21 cellular contexts compared by ENCODE assay signal in the genomic region with DNA sequence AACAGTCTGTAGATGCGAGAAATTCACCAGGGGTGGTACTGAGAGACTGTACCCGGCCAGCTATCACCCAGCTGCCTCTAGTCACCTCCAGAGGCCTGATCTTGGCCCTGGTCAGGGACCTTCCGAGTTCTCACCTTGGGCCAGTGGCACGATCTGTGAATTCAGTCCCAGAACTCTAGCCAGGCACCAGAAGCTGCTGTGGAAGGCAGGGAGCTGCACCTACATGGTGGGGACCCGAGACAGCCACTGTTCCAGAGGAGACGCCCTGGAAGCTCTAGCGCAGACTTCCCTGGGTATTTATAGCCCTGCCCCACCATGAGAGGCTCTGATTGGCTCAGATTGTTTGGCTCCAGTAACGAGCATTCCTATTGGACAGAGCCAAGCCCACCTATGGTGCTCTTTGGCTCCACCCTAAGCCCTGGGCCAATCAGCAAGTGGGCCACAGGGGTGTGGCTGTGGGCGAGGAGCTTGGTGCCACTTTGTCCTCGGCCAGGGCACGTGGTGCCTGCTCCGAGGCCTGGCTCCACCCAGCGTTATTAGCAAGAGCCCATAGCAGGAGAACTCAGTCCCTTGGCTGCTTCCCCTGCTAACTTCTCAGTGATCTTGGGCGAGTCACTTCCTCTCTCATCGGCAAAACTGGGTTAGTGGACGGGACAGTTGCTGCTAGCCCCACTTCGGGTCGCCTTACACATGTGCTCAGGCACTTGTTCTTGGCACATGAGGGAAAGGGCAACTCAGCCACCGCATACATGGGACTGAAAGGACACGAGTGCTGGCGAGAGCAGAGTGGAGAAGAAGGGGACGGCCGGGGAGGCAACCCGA.
DNase-seq lines count a peak whose midpoint lies in the region; ATAC-seq, FAIRE-seq and TF ChIP-seq lines count a peak whose summit lies in the region.
"Had no signal": no experiment of that assay in that cellular context is flagged by ENCODE, and none has a peak within 500 bp of the region (broad histone marks: within the 10 kb centered on the region; RNA-seq: fewer than 3 reads in every experiment).

No MANE protein-coding gene starts in this region.

- H3K9ac ChIP-seq in GM12878 (ENCODE audit: control insufficient read depth, insufficient read depth, low read length): no peak overlapping the region

- peak overlapping the region; percentile 25; the same call in 1 of the 2 replicates for H2AFZ ChIP-seq in GM12878 (ENCODE audit: control insufficient read depth, low read depth, low read length)

- H3K4me3 ChIP-seq in GM12878: no peak overlapping the region
- no peak overlapping the region for H3K4me3 ChIP-seq in uterus
- H3K4me3 ChIP-seq: prostate gland had no signal

- SMC1A ChIA-PET in GM12878 (lab: Charles Lee; ENCODE audit: uncharacterized antibody, unreplicated experiment): no interaction called here

- no peaks in the 10 kb centered on the region for H3K36me3 Mint-ChIP-seq in activated T-cell treated with anti-CD3 and anti-CD28 coated beads, Interleukin-2, amount 50 U/mL, for 72 hours (ENCODE audit: insufficient read depth in 2 of 2)
- H3K36me3 Mint-ChIP-seq: CD8-positive, alpha-beta T cell; naive B cell had no signal

- no peaks in the 10 kb centered on the region for H3K27me3 Mint-ChIP-seq in activated T-cell treated with anti-CD3 and anti-CD28 coated beads, Interleukin-2, amount 50 U/mL, for 72 hours (ENCODE audit: low read depth)

- TF ChIP-seq POLR2A in GM12878 (IDR thresholded peaks at IDR 0.05; ENCODE audit: low read depth, low read length) (peak; percentile 48), uterus (IDR thresholded peaks at IDR 0.05) (no peak)

- intact Hi-C loops in GM12878 (cut with micrococcal nuclease; ENCODE audit: unreplicated experiment): no loop called here
- intact Hi-C loops in uterus (cut with DNase I; ENCODE audit: low total_unique reads): no loop called here

- RAD21 ChIA-PET in GM12878 (lab: Charles Lee; ENCODE audit: unreplicated experiment): no interaction called here

- H3K4me1 ChIP-seq in GM12878 (ENCODE audit: control insufficient read depth, insufficient read depth, low read length) (no peaks in the 10 kb centered on the region), uterus (no peaks in the 10 kb centered on the region)
- H3K4me1 ChIP-seq: prostate gland had no signal

- no peak for TF ChIP-seq RAD21 in GM12878 (IDR thresholded peaks at IDR 0.05; ENCODE audit: insufficient read depth, low read depth, low read length)

- no peaks in the 10 kb centered on the region for H4K20me1 ChIP-seq in GM12878 (ENCODE audit: control insufficient read depth, insufficient read depth)

- POLR2A ChIA-PET in GM12878 (lab: Charles Lee): no interaction called here

- no TSS peak for BruUV-seq in GM12878 (replicated peaks; lab: Mats Ljungman, UMichigan)

- FAIRE-seq in GM12878 (lab: Jason Lieb, UNC): no peak
- FAIRE-seq: astrocyte, GM12891, urothelium cell line had no signal

- in situ Hi-C loops in GM12878 (cut with MboI): no loop called here

- TF ChIP-seq CTCF in GM12878 (IDR thresholded peaks at IDR 0.05 in 2 of 3, conservative IDR thresholded peaks at IDR 0.05 in 1 of 3; ENCODE audit: control insufficient read depth in 2 of 3, extremely low read depth in 1 of 3, insufficient read depth in 1 of 3, low read depth in 3 of 3, low read length in 3 of 3) (no peak), uterus (IDR thresholded peaks at IDR 0.05) (no peak)

- ATAC-seq in activated T-cell treated with anti-CD3 and anti-CD28 coated beads, Interleukin-2, amount 50 U/mL, for 72 hours (replicated peaks in 1 of 2): no peak
- ATAC-seq in GM12878: peak; percentile 46
- peak; percentile 20 for ATAC-seq in stimulated activated naive CD8-positive, alpha-beta T cell treated with anti-CD3 and anti-CD28 coated beads, Interleukin-15, Interleukin-2, amounts not matched to agents 100 U/mL and 50 U/mL, for 24 hours
- no peak for ATAC-seq in GM18873 (IDR thresholded peaks at IDR 0.05; ENCODE audit: low FRiP score, unreplicated experiment)
- ATAC-seq: CD8-positive, alpha-beta T cell had no signal

- no peak for TF ChIP-seq EP300 in GM12878 (IDR thresholded peaks at IDR 0.05; ENCODE audit: borderline replicate concordance in 1 of 2, control insufficient read depth in 1 of 2, low read depth in 2 of 2, low read length in 2 of 2)

- no peaks in the 10 kb centered on the region for H3K4me1 Mint-ChIP-seq in activated T-cell treated with anti-CD3 and anti-CD28 coated beads, Interleukin-2, amount 50 U/mL, for 72 hours (ENCODE audit: low read depth)
- H3K4me1 Mint-ChIP-seq: naive B cell had no signal

- no peaks in the 10 kb centered on the region for H3K9me3 ChIP-seq in GM12878 (replicated peaks; ENCODE audit: control insufficient read depth, insufficient read depth, low read length)
- H3K9me3 ChIP-seq in uterus: no peaks in the 10 kb centered on the region
- H3K9me3 ChIP-seq: prostate gland had no signal

- H3K27ac ChIP-seq in GM12878 (ENCODE audit: control insufficient read depth, insufficient read depth) (no peak overlapping the region), uterus (no peak overlapping the region)
- H3K27ac ChIP-seq: prostate gland, VCaP had no signal

- no peak overlapping the region for H3K4me2 ChIP-seq in GM12878 (ENCODE audit: control insufficient read depth, insufficient read depth)

- 58% methylated on average over 24 of the region's 24 CpGs for WGBS in GM12878 (ENCODE audit: insufficient coverage, insufficient replicate concordance, low lambda C conversion rate, missing lambda C conversion rate)

- H3K27ac Mint-ChIP-seq in activated T-cell treated with anti-CD3 and anti-CD28 coated beads, Interleukin-2, amount 50 U/mL, for 72 hours: no peak overlapping the region
- H3K27ac Mint-ChIP-seq: CD8-positive, alpha-beta T cell had no signal

- no peaks in the 10 kb centered on the region for H3K79me2 ChIP-seq in GM12878 (ENCODE audit: control insufficient read depth, insufficient read depth, low read length)

- H3K27me3 ChIP-seq in GM12878 (replicated peaks in 1 of 2; ENCODE audit: control insufficient read depth in 2 of 2, insufficient read depth in 2 of 2, low read length in 1 of 2): no peaks in the 10 kb centered on the region
- H3K27me3 ChIP-seq in uterus: no peaks in the 10 kb centered on the region

- H3K4me3 Mint-ChIP-seq in activated T-cell treated with anti-CD3 and anti-CD28 coated beads, Interleukin-2, amount 50 U/mL, for 72 hours: no peak overlapping the region
- H3K4me3 Mint-ChIP-seq: CD8-positive, alpha-beta T cell; naive B cell had no signal

- CTCF ChIA-PET in GM12878 (lab: Yijun Ruan, JAX): interaction anchor here (0.7 to 1.3 kb wide), 2 partner anchors 27 to 134 kb away, joined by 3 to 6 read pairs; no protein-coding TSS in a partner anchor

- DNase-seq in activated T-cell treated with anti-CD3 and anti-CD28 coated beads, Interleukin-2, amount 50 U/mL, for 48 hours: peak; percentile 24
- no peak for DNase-seq in activated T-cell treated with anti-CD3 and anti-CD28 coated beads, Interleukin-2, amount 50 U/mL, for 72 hours
- DNase-seq in M059J (ENCODE audit: low read depth) (peak; percentile 5), GM12878 (ENCODE audit: low read depth, low spot score) (no peak), Ammon's horn (ENCODE audit: low spot score) (no peak), uterus (no peak)
- peak; percentile 7 for DNase-seq in stimulated activated naive CD8-positive, alpha-beta T cell treated with anti-CD3 and anti-CD28 coated beads, Interleukin-15, Interleukin-2, amounts not matched to agents 100 U/mL and 50 U/mL, for 24 hours
- DNase-seq: activated naive CD4-positive, alpha-beta T cell treated with Interleukin-2 at 50 U/mL for 16 hours; CD8-positive, alpha-beta T cell; cortex of kidney; naive B cell; NCI-H2029; NCI-H510A; stimulated activated naive CD4-positive, alpha-beta T cell treated with Interleukin-2 at 50 U/mL for 16 hours; SW 1271 had no signal

- no peaks in the 10 kb centered on the region for H3K36me3 ChIP-seq in GM12878 (ENCODE audit: control insufficient read depth in 2 of 2, insufficient read depth in 2 of 2, low read length in 1 of 2)
- no peaks in the 10 kb centered on the region for H3K36me3 ChIP-seq in uterus
- H3K36me3 ChIP-seq: prostate gland had no signal

- no peaks in the 10 kb centered on the region for H3K9me3 Mint-ChIP-seq in activated T-cell treated with anti-CD3 and anti-CD28 coated beads, Interleukin-2, amount 50 U/mL, for 72 hours
- H3K9me3 Mint-ChIP-seq: CD8-positive, alpha-beta T cell had no signal

TF ChIP-seq in GM12878, 131 proteins besides CTCF, POLR2A, EP300 and RAD21:
- TF ChIP-seq HCFC1 (IDR thresholded peaks at IDR 0.05; ENCODE audit: low read length) (no peak), SP1 (IDR thresholded peaks at IDR 0.05; ENCODE audit: low read depth, low read length) (peak; percentile 33)
- TF ChIP-seq, protein P1, sequence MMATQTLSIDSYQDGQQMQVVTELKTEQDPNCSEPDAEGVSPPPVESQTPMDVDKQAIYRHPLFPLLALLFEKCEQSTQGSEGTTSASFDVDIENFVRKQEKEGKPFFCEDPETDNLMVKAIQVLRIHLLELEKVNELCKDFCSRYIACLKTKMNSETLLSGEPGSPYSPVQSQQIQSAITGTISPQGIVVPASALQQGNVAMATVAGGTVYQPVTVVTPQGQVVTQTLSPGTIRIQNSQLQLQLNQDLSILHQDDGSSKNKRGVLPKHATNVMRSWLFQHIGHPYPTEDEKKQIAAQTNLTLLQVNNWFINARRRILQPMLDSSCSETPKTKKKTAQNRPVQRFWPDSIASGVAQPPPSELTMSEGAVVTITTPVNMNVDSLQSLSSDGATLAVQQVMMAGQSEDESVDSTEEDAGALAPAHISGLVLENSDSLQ (IDR thresholded peaks at IDR 0.05): no peak

Comparison
In these comparisons a context has a peak if more than half of its experiments do, and no peak if none do; other contexts are left out.
1. DNase-seq: peak in activated T-cell treated with anti-CD3 and anti-CD28 coated beads, Interleukin-2, amount 50 U/mL, for 48 hours (2 of 2), M059J (single experiment) and stimulated activated naive CD8-positive, alpha-beta T cell treated with anti-CD3 and anti-CD28 coated beads, Interleukin-15, Interleukin-2, amounts not matched to agents 100 U/mL and 50 U/mL, for 24 hours (single experiment); none in activated T-cell treated with anti-CD3 and anti-CD28 coated beads, Interleukin-2, amount 50 U/mL, for 72 hours (0 of 2), GM12878 (single experiment), Ammon's horn (single experiment) and uterus (0 of 2).
2. ATAC-seq: peak in GM12878 (single experiment) and stimulated activated naive CD8-positive, alpha-beta T cell treated with anti-CD3 and anti-CD28 coated beads, Interleukin-15, Interleukin-2, amounts not matched to agents 100 U/mL and 50 U/mL, for 24 hours (single experiment); none in activated T-cell treated with anti-CD3 and anti-CD28 coated beads, Interleukin-2, amount 50 U/mL, for 72 hours (0 of 2) and GM18873 (single experiment).